In genomic region chr16:58854392-58854791, GRCh38 we compare ENCODE assay signal across 16 cellular contexts.
DNase-seq lines count a peak whose midpoint lies in the region; ATAC-seq and TF ChIP-seq lines count a peak whose summit lies in the region.
"Had no signal": no experiment of that assay in that cellular context is flagged by ENCODE, and none has a peak within 500 bp of the region (broad histone marks: within the 10 kb centered on the region; RNA-seq: fewer than 3 reads in every experiment).

No MANE protein-coding gene starts in this region.

- H3K9me3 ChIP-seq in ovary (no peaks in the 10 kb centered on the region), BE2C (no peaks in the 10 kb centered on the region), prostate gland (no peaks in the 10 kb centered on the region)
- H3K9me3 ChIP-seq: BLaER1 had no signal

- TF ChIP-seq CTCF in ovary (IDR thresholded peaks at IDR 0.05) = no peak
- TF ChIP-seq CTCF in BE2C (IDR thresholded peaks at IDR 0.05; ENCODE audit: low read depth, low read length) = no peak
- TF ChIP-seq CTCF in prostate gland (IDR thresholded peaks at IDR 0.05) = no peak

- peak; percentile 90 for ATAC-seq in GM18499 (IDR thresholded peaks at IDR 0.05; ENCODE audit: insufficient read depth, unreplicated experiment)
- ATAC-seq in GM19467 (IDR thresholded peaks at IDR 0.05; ENCODE audit: unreplicated experiment) = peak; percentile 70
- ATAC-seq in HG02885 (IDR thresholded peaks at IDR 0.05; ENCODE audit: poor library complexity, unreplicated experiment) = peak; percentile 77
- peak; percentile 47 for ATAC-seq in HG03575 (IDR thresholded peaks at IDR 0.05; ENCODE audit: extremely low read depth, insufficient number of reproducible peaks, low FRiP score, unreplicated experiment)
- ATAC-seq: stimulated activated memory B cell treated with anti-CD40 and anti-IgM and Interleukin-4, amounts not matched to agents 10 μg/mL and 1 μg/mL and 100 μg/mL, for 72 hours had no signal

- no peak for TF ChIP-seq EP300 in ovary (IDR thresholded peaks at IDR 0.05)

- H3K4me3 ChIP-seq in ovary (no peak overlapping the region), BE2C (ENCODE audit: low read depth, low read length) (no peak overlapping the region), prostate gland (no peak overlapping the region)
- H3K4me3 ChIP-seq: BLaER1, coronary artery, SK-N-MC had no signal

- no peak for TF ChIP-seq POLR2A in ovary (IDR thresholded peaks at IDR 0.05)
- TF ChIP-seq POLR2A in prostate gland (IDR thresholded peaks at IDR 0.05) = no peak

- WGBS in ovary, 3 donors = 72 to 78% (median 73%) methylated on average over 3 of the region's 3 CpGs
- WGBS in prostate gland = 46% methylated on average over 3 of the region's 3 CpGs

- H3K4me1 ChIP-seq in ovary (ENCODE audit: insufficient read depth) (no peaks in the 10 kb centered on the region), BE2C (no peaks in the 10 kb centered on the region), prostate gland (replicated peaks) (no peaks in the 10 kb centered on the region)
- H3K4me1 ChIP-seq: BLaER1 had no signal

- no peak for DNase-seq in ovary
- no peak for DNase-seq in cerebellar cortex (ENCODE audit: low spot score)
- no peak for DNase-seq in BE2C
- DNase-seq in prostate gland (ENCODE audit: low spot score) = no peak
- DNase-seq: activated CD4-positive, alpha-beta T cell treated with anti-CD3 and anti-CD28 coated beads for 4 hours; activated naive CD4-positive, alpha-beta T cell treated with Interleukin-2 at 50 U/mL for 16 hours; HFFc6; NCI-H748 treated with DMSO at 0.1 percent for 48 hours had no signal

- no peaks in the 10 kb centered on the region for H3K27me3 ChIP-seq in ovary
- H3K27me3 ChIP-seq in BE2C = peaks cover 6% of the 10 kb centered on the region; the same call in 1 of the 2 replicates
- H3K27me3 ChIP-seq in prostate gland (replicated peaks; ENCODE audit: insufficient read depth) = no peaks in the 10 kb centered on the region
- H3K27me3 ChIP-seq: BLaER1 had no signal

- H3K36me3 ChIP-seq in ovary (no peaks in the 10 kb centered on the region), BE2C (no peaks in the 10 kb centered on the region), prostate gland (no peaks in the 10 kb centered on the region)
- H3K36me3 ChIP-seq: BLaER1 had no signal

- intact Hi-C loops in ovary (cut with DNase I) (no loop called here), prostate gland (cut with DNase I) (no loop called here)

- H3K27ac ChIP-seq in ovary (no peak overlapping the region), prostate gland (no peak overlapping the region)
- H3K27ac ChIP-seq: BLaER1, coronary artery, SK-N-MC had no signal
